ENCODE assay signal across 21 cellular contexts in the genomic region with DNA sequence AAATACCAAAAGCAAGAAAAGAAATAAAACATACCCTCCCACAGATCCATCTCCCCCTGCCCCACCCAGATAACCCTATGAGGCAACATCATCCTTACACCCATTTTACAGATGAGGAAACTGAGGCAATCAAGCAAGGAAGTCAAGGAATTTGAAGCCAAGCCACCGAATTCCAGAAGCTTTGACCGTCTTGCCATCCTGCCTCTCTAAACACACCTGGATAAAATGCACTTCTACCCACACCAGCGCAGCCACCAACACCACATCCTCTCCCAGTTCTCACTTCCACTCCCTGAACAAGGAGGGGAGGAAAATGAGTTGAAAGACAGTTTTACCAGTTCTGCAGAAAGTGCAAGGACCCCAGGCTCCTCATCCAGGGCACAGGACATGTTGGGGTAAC. TPM values are rescaled to one million over a fixed set of nuclear protein-coding genes. Genes with fewer than 3 reads are reported as not detected.
"Had no signal": no experiment of that assay in that cellular context is flagged by ENCODE, and none has a peak within 500 bp of the region (broad histone marks: within the 10 kb centered on the region; RNA-seq: fewer than 3 reads in every experiment).

No MANE protein-coding gene starts in this region.

- H3K9ac ChIP-seq: neural progenitor cell had no signal

- H3K4me3 Mint-ChIP-seq: naive thymus-derived CD8-positive, alpha-beta T cell; neural progenitor cell had no signal

- ATAC-seq: esophagus mucosa; heart left ventricle; left lobe of liver; naive thymus-derived CD8-positive, alpha-beta T cell had no signal

- H3K27ac ChIP-seq: heart left ventricle, neural progenitor cell, ovary, right atrium auricular region, upper lobe of left lung, vagina had no signal

- H3K4me1 ChIP-seq: neural progenitor cell had no signal

- DNase-seq: effector CD4-positive, alpha-beta T cell; heart left ventricle; hippocampal formation; mammary epithelial cell; naive thymus-derived CD8-positive, alpha-beta T cell; nucleus accumbens; ovary; small intestine; stimulated activated CD4-positive, alpha-beta T cell treated with anti-CD3 and anti-CD28 coated beads, Interleukin-2, amount 100 ng/mL, for 48 hours; stimulated activated naive CD4-positive, alpha-beta T cell treated with Interleukin-2 at 50 U/mL for 16 hours; tibial artery; upper lobe of left lung had no signal

- H2AFZ ChIP-seq: neural progenitor cell had no signal

- H3K4me3 ChIP-seq: heart left ventricle, neural progenitor cell, ovary, right atrium auricular region, tibial artery, upper lobe of left lung, vagina had no signal

- H3K4me2 ChIP-seq: neural progenitor cell had no signal

- H3K36me3 Mint-ChIP-seq: naive thymus-derived CD8-positive, alpha-beta T cell; neural progenitor cell had no signal

- H3K9me3 Mint-ChIP-seq: naive thymus-derived CD8-positive, alpha-beta T cell; neural progenitor cell had no signal

- FAIRE-seq: colon, endometrium, frontal cortex, small intestine had no signal

- H3K36me3 ChIP-seq: neural progenitor cell, ovary, right atrium auricular region, vagina had no signal

- H3K27me3 ChIP-seq: heart left ventricle, neural progenitor cell, ovary, right atrium auricular region, tibial artery, upper lobe of left lung, vagina had no signal

- H3K9me3 ChIP-seq: ovary, right atrium auricular region, tibial artery, upper lobe of left lung, vagina had no signal

RNA-seq across cellular contexts. Expression of a gene that starts 13.6 kb away (rescaled TPM):
- total RNA-seq: fibroblast of lung had no signal
- polyA plus RNA-seq: mammary epithelial cell had no signal
